ENCODE assay signal across 15 cellular contexts in the genomic region with DNA sequence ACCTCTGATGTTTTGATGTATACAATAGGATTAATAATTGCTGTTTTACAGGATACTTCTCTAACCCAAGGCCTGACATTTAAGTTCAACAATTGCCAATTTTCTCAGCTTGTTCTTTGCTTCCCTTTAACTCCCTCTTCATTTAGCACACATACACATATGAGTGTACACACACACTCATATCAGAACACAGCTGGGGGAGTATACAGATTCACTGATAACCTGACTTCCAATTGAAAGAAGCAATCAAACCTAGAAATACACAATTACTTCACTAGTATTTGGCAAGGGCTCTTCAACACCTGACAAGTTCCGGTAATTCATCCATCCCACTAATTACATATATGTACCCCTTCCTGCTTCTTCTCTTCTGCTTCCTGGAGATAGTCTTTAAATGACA. TPM values are rescaled to one million over a fixed set of nuclear protein-coding genes. Genes with fewer than 3 reads are reported as not detected.
DNase-seq lines count a peak whose midpoint lies in the region; ATAC-seq, FAIRE-seq and TF ChIP-seq lines count a peak whose summit lies in the region.
"Had no signal": no experiment of that assay in that cellular context is flagged by ENCODE, and none has a peak within 500 bp of the region (broad histone marks: within the 10 kb centered on the region; RNA-seq: fewer than 3 reads in every experiment).

No MANE protein-coding gene starts in this region.

- no peaks in the 10 kb centered on the region for H3K9me3 ChIP-seq in CD8-positive, alpha-beta T cell (ENCODE audit: low read length)
- peaks cover 14% of the 10 kb centered on the region for H3K9me3 ChIP-seq in GM12878 (replicated peaks; ENCODE audit: control insufficient read depth, insufficient read depth, low read length)
- no peaks in the 10 kb centered on the region for H3K9me3 ChIP-seq in gastrocnemius medialis
- H3K9me3 ChIP-seq: right atrium auricular region, suprapubic skin had no signal

- H3K4me1 ChIP-seq in CD8-positive, alpha-beta T cell (ENCODE audit: insufficient read depth, low read length) = peaks cover 44% of the 10 kb centered on the region
- H3K4me1 ChIP-seq in GM12878 (ENCODE audit: control insufficient read depth, insufficient read depth, low read length) = peaks cover 43% of the 10 kb centered on the region
- H3K4me1 ChIP-seq in gastrocnemius medialis = peaks cover 0 to 5% of the 10 kb centered on the region in 2 donors

- RAD21 ChIA-PET in GM12878 (lab: Charles Lee; ENCODE audit: unreplicated experiment) = interaction anchor here (0.8 to 5.4 kb wide), 9 partner anchors 10 to 307 kb away, joined by 3 to 52 read pairs (median 6); a partner anchor contains a TSS

- H3K9ac ChIP-seq in GM12878 (ENCODE audit: control insufficient read depth, insufficient read depth, low read length) = no peak overlapping the region

- no peak for TF ChIP-seq RAD21 in GM12878 (IDR thresholded peaks at IDR 0.05; ENCODE audit: insufficient read depth, low read depth, low read length)

- no peak for DNase-seq in CD8-positive, alpha-beta T cell
- DNase-seq in GM12878 (ENCODE audit: low read depth, low spot score) (no peak), frontal cortex (ENCODE audit: low spot score in 2 of 2) (no peak), gastrocnemius medialis (no peak), NCI-H1092 (lab: John Stamatoyannopoulos, UW) (no peak), ecto neural progenitor cell (ENCODE audit: low spot score) (no peak)
- DNase-seq: amniotic stem cell, Calu3, foreskin fibroblast, NCI-H774 had no signal

- no peak overlapping the region for H3K27ac ChIP-seq in CD8-positive, alpha-beta T cell (ENCODE audit: low read depth, low read length)
- H3K27ac ChIP-seq in GM12878 (ENCODE audit: control insufficient read depth, insufficient read depth) (peak overlapping the region; percentile 47), gastrocnemius medialis (no peak overlapping the region)
- H3K27ac ChIP-seq: right atrium auricular region, suprapubic skin had no signal

- H3K27ac Mint-ChIP-seq in CD8-positive, alpha-beta T cell = peak overlapping the region; percentile 72

- H3K79me2 ChIP-seq in GM12878 (ENCODE audit: control insufficient read depth, insufficient read depth, low read length) = no peaks in the 10 kb centered on the region

- H3K36me3 Mint-ChIP-seq in CD8-positive, alpha-beta T cell = no peaks in the 10 kb centered on the region

- H3K4me3 Mint-ChIP-seq in CD8-positive, alpha-beta T cell = peak overlapping the region; percentile 38

- no peak overlapping the region for H2AFZ ChIP-seq in GM12878 (ENCODE audit: control insufficient read depth, low read depth, low read length)

- peak in 1 of 2 experiments; percentile 27; a peak in 1 of 4 replicates for TF ChIP-seq EP300 in GM12878 (IDR thresholded peaks at IDR 0.05; ENCODE audit: borderline replicate concordance in 1 of 2, control insufficient read depth in 1 of 2, low read depth in 2 of 2, low read length in 2 of 2)

- TF ChIP-seq POLR2A in GM12878 (IDR thresholded peaks at IDR 0.05; ENCODE audit: low read depth, low read length) (no peak), gastrocnemius medialis (IDR thresholded peaks at IDR 0.05) (no peak)

- intact Hi-C loops in CD8-positive, alpha-beta T cell (cut with DNase I, micrococcal nuclease) = no loop called here
- intact Hi-C loops in GM12878 (cut with micrococcal nuclease; ENCODE audit: unreplicated experiment) (loop anchor here (1.0 to 10.0 kb wide), 4 partner anchors 73 to 677 kb away; no protein-coding TSS in a partner anchor), gastrocnemius medialis (cut with DNase I; ENCODE audit: low total_unique reads) (no loop called here)

- no peaks in the 10 kb centered on the region for H3K9me3 Mint-ChIP-seq in CD8-positive, alpha-beta T cell

- in situ Hi-C loops in GM12878 (cut with MboI) = loop anchor here (5.0 to 25.0 kb wide), 2 partner anchors 81 to 679 kb away; no protein-coding TSS in a partner anchor
- in situ Hi-C loops in gastrocnemius medialis (cut with MboI; ENCODE audit: low sequenced_read_pairs in 4 of 4) = no loop called here

- TF ChIP-seq CTCF in CD8-positive, alpha-beta T cell (IDR thresholded peaks at IDR 0.05) = no peak
- TF ChIP-seq CTCF in GM12878 (IDR thresholded peaks at IDR 0.05 in 2 of 3, conservative IDR thresholded peaks at IDR 0.05 in 1 of 3; ENCODE audit: control insufficient read depth in 2 of 3, extremely low read depth in 1 of 3, insufficient read depth in 1 of 3, low read depth in 3 of 3, low read length in 3 of 3) (no peak), gastrocnemius medialis (IDR thresholded peaks at IDR 0.05 in 4 of 5, conservative IDR thresholded peaks at IDR 0.05 in 1 of 5) (no peak)

- H4K20me1 ChIP-seq in GM12878 (ENCODE audit: control insufficient read depth, insufficient read depth) = no peaks in the 10 kb centered on the region

- no peaks in the 10 kb centered on the region for H3K27me3 ChIP-seq in CD8-positive, alpha-beta T cell (ENCODE audit: insufficient read depth, low read length)
- H3K27me3 ChIP-seq in GM12878 (replicated peaks in 1 of 2; ENCODE audit: control insufficient read depth in 2 of 2, insufficient read depth in 2 of 2, low read length in 1 of 2) (no peaks in the 10 kb centered on the region), gastrocnemius medialis (no peaks in the 10 kb centered on the region)
- H3K27me3 ChIP-seq: right atrium auricular region, suprapubic skin had no signal

- POLR2A ChIA-PET in CD8-positive, alpha-beta T cell (lab: Charles Lee) = interaction anchor here (4.7 kb wide), 1 partner anchor 10 kb away, joined by 30 read pairs; a partner anchor contains a TSS
- POLR2A ChIA-PET in GM12878 (lab: Charles Lee) = interaction anchor here (1.3 to 1.7 kb wide), 4 partner anchors 23 to 274 kb away, joined by 3 to 7 read pairs (median 4); no protein-coding TSS in a partner anchor

- no peak for FAIRE-seq in GM12878 (lab: Jason Lieb, UNC)
- FAIRE-seq in frontal cortex (lab: Jason Lieb, UNC) = no peak
- FAIRE-seq: keratinocyte had no signal

- no peak overlapping the region for H3K4me3 ChIP-seq in CD8-positive, alpha-beta T cell (ENCODE audit: low read depth, low read length)
- H3K4me3 ChIP-seq in GM12878 (no peak overlapping the region), gastrocnemius medialis (no peak overlapping the region)
- H3K4me3 ChIP-seq: right atrium auricular region, suprapubic skin had no signal

- WGBS in GM12878 (ENCODE audit: insufficient coverage, insufficient replicate concordance, low lambda C conversion rate, missing lambda C conversion rate) = 0% methylated on average over 1 of the region's 1 CpG

- no TSS peak for BruUV-seq in GM12878 (replicated peaks; lab: Mats Ljungman, UMichigan)

- H3K4me2 ChIP-seq in GM12878 (ENCODE audit: control insufficient read depth, insufficient read depth) = 0 out of 2 replicates have a peak overlapping the region, but pooled peaks have one; percentile 28

- CTCF ChIA-PET in CD8-positive, alpha-beta T cell (lab: Charles Lee) = interaction anchor here (1.2 kb wide), 1 partner anchor 189 kb away, joined by 3 read pairs; no protein-coding TSS in a partner anchor
- CTCF ChIA-PET in GM12878 (lab: Yijun Ruan, JAX) = interaction anchor here (1.2 to 3.2 kb wide), 6 partner anchors 10 to 217 kb away, joined by 3 to 23 read pairs (median 4); no protein-coding TSS in a partner anchor

- H3K4me1 Mint-ChIP-seq in CD8-positive, alpha-beta T cell (ENCODE audit: low read depth) = peaks cover 52% of the 10 kb centered on the region

- no peak for ATAC-seq in CD8-positive, alpha-beta T cell
- ATAC-seq in GM18907 (IDR thresholded peaks at IDR 0.05; ENCODE audit: unreplicated experiment) = peak; percentile 15
- ATAC-seq in HG03565 (IDR thresholded peaks at IDR 0.05; ENCODE audit: unreplicated experiment) = peak; percentile 24
- peak; percentile 28 for ATAC-seq in GM12878
- ATAC-seq in gastrocnemius medialis = no peak

- H3K36me3 ChIP-seq in CD8-positive, alpha-beta T cell (ENCODE audit: insufficient read depth, low read length) = no peaks in the 10 kb centered on the region
- H3K36me3 ChIP-seq in GM12878 (ENCODE audit: control insufficient read depth in 2 of 2, insufficient read depth in 2 of 2, low read length in 1 of 2) = no peaks in the 10 kb centered on the region
- H3K36me3 ChIP-seq in gastrocnemius medialis = no peaks in the 10 kb centered on the region
- H3K36me3 ChIP-seq: right atrium auricular region, suprapubic skin had no signal

- peaks cover 4% of the 10 kb centered on the region for H3K27me3 Mint-ChIP-seq in CD8-positive, alpha-beta T cell (ENCODE audit: low read depth)

- SMC1A ChIA-PET in GM12878 (lab: Charles Lee; ENCODE audit: uncharacterized antibody, unreplicated experiment) = interaction anchor here (0.8 to 7.4 kb wide), 12 partner anchors 9 to 201 kb away, joined by 3 to 56 read pairs (median 4); no protein-coding TSS in a partner anchor

TF ChIP-seq in GM12878, 131 proteins besides CTCF, POLR2A, EP300 and RAD21 (continues in another document):
- TF ChIP-seq MYC (IDR thresholded peaks at IDR 0.05; ENCODE audit: insufficient read depth, insufficient read length, insufficient replicate concordance, low read length, severe bottlenecking) = no peak
- no peak for TF ChIP-seq EZH2 (IDR thresholded peaks at IDR 0.05; ENCODE audit: borderline replicate concordance, control insufficient read depth, low read depth, low read length)
- TF ChIP-seq DPF2 (IDR thresholded peaks at IDR 0.05) = no peak
- TF ChIP-seq RFX5 (IDR thresholded peaks at IDR 0.05; ENCODE audit: low read depth, low read length) = no peak
- no peak for TF ChIP-seq CBFB (IDR thresholded peaks at IDR 0.05; ENCODE audit: low read depth)
- TF ChIP-seq SMARCA5 (IDR thresholded peaks at IDR 0.05) = no peak
- TF ChIP-seq TCF12 (IDR thresholded peaks at IDR 0.05; ENCODE audit: low read depth, low read length) = peak; percentile 91

RNA-seq across cellular contexts. Expression of a gene that starts 11.1 kb away (rescaled TPM):
- 1 to 10 TPM in 1 of 2 experiments, under 1 TPM in 1; 0.90 to 1.0 TPM for total RNA-seq in CD8-positive, alpha-beta T cell
- total RNA-seq in GM12878 (2013; cell fraction: nucleolus; rRNA removed) = 88.0 and 95.1 TPM in 2 replicates
- total RNA-seq in GM12878 (2014; rRNA removed) (1.6 and 2.1 TPM in 2 replicates), GM12878 (2014; rRNA removed; fragmentation: Illumina TruSeq; extraction: Trizol) (2.1 and 2.7 TPM in 2 replicates), GM12878 (2021) (2.2 and 2.4 TPM in 2 replicates), frontal cortex (39.5 TPM), gastrocnemius medialis (1 to 10 TPM; 2.3 to 8.4 (median 2.8) TPM)
- polyA plus RNA-seq in GM12878 (2011; ENCODE audit: low read depth) = 6.3 TPM
- polyA plus RNA-seq in GM12878 (2011; rRNA removed) (43.3 and 58.0 TPM in 2 replicates), GM12878 (2014; fragmentation: Illumina TruSeq; extraction: Trizol) (2.4 and 3.8 TPM in 2 replicates), GM12878 (2014; fragmentation: Nextera tagmentation; extraction: Ambion mirVana) (1 to 10 TPM; 3.6 to 3.7 TPM), GM12878 (2014; rRNA removed) (1.4 and 1.8 TPM in 2 replicates), GM12878 (2016; fragmentation: Nextera tagmentation; extraction: Ambion mirVana) (1 to 10 TPM in 1 of 2 experiments, under 1 TPM in 1; 0.74 to 1.7 TPM)
- polyA plus RNA-seq in GM12878 (2011; cell fraction: cytosol; rRNA removed) = 25.8 and 30.4 TPM in 2 replicates
- 23.1 and 29.5 TPM in 2 replicates for polyA plus RNA-seq in GM12878 (2011; cell fraction: nucleus; rRNA removed)
- 2.6 and 4.9 TPM in 2 replicates for polyA plus RNA-seq in GM12878 (2012)
- 38.6 and 38.8 TPM in 2 replicates for polyA minus RNA-seq in GM12878 (2011; rRNA and poly(A)+ RNA removed)
- polyA minus RNA-seq in GM12878 (2011; cell fraction: cytosol; rRNA and poly(A)+ RNA removed) = 14.5 and 17.2 TPM in 2 replicates
- polyA minus RNA-seq in GM12878 (2011; cell fraction: nucleus; rRNA and poly(A)+ RNA removed) = 27.8 and 36.4 TPM in 2 replicates

Comparison
In these comparisons a context has a peak if more than half of its experiments do, and no peak if none do; other contexts are left out.
1. ATAC-seq: peak in GM18907 (single experiment), HG03565 (single experiment) and GM12878 (single experiment); none in CD8-positive, alpha-beta T cell (single experiment) and gastrocnemius medialis (0 of 2).